In the genomic region with DNA sequence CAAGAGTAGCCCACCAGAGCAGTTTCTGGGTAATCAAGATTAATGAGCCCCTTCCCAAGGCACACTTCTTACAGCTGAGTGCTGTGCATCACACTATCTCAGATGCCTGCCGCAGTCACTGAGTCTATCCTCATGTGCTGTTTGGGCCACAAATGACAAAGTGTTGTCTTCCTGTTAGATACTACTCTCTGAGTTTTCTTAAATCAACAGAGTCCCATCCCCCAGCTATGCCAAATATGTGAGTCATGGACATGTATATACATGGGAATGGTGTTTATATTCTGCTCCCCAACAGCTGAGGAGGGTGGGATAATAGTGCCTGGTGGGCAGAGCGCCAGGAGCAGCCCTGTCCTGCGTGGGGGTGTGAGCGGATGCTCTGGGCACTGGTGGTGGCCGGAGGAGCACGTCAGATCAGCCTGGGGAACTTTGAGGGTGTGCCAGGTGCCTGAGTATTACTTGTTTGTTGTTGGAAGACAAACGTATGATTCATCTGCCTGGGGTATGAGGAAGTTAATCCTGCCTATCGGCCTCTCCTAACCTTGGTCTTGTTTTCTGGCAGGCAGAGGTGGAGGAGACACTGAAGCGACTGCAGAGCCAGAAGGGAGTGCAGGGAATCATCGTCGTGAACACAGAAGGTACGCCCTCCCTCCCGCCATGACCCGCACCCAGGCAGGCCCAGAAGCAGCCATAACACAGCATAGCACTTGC, we compare ENCODE assay signal across 8 cellular contexts. TPM values are rescaled to one million over a fixed set of nuclear protein-coding genes. Genes with fewer than 3 reads are reported as not detected.
DNase-seq lines count a peak whose midpoint lies in the region; ATAC-seq and TF ChIP-seq lines count a peak whose summit lies in the region.

No MANE protein-coding gene starts in this region.

- H3K9me3 ChIP-seq in PC-9 (ENCODE audit: insufficient read depth, low read depth), result no peaks in the 10 kb centered on the region
- H3K9me3 ChIP-seq in vagina, result no peaks in the 10 kb centered on the region
- H3K9me3 ChIP-seq in neuronal stem cell (replicated peaks in 1 of 2; ENCODE audit: control insufficient read depth in 2 of 2, insufficient read depth in 1 of 2, low read depth in 1 of 2, low read length in 2 of 2), result no peaks in the 10 kb centered on the region

- peak overlapping the region; percentile 26 to 35 for H3K27ac Mint-ChIP-seq in effector memory CD8-positive, alpha-beta T cell
- H3K27ac Mint-ChIP-seq in mesothelial cell of epicardium, result peak overlapping the region; percentile 93

- no peak for ATAC-seq in effector memory CD8-positive, alpha-beta T cell (replicated peaks)
- ATAC-seq in HG03045 (IDR thresholded peaks at IDR 0.05; ENCODE audit: unreplicated experiment), result no peak
- ATAC-seq in HG03280 (IDR thresholded peaks at IDR 0.05; ENCODE audit: unreplicated experiment), result no peak

- peaks cover 46% of the 10 kb centered on the region for H3K36me3 Mint-ChIP-seq in effector memory CD8-positive, alpha-beta T cell (ENCODE audit: insufficient read depth)
- peaks cover 11% of the 10 kb centered on the region for H3K36me3 Mint-ChIP-seq in mesothelial cell of epicardium

- H3K23ac ChIP-seq in neuronal stem cell (ENCODE audit: low read depth, low read length, poor library complexity), result no peak overlapping the region

- H3K27me3 ChIP-seq in PC-9 (ENCODE audit: insufficient read depth, low read depth), result no peaks in the 10 kb centered on the region
- H3K27me3 ChIP-seq in vagina, result no peaks in the 10 kb centered on the region
- H3K27me3 ChIP-seq in neuronal stem cell (ENCODE audit: control insufficient read depth in 3 of 3, insufficient read depth in 3 of 3, low read depth in 1 of 3, low read length in 3 of 3), result no peaks in the 10 kb centered on the region

- no peaks in the 10 kb centered on the region for H4K20me1 ChIP-seq in PC-9 (ENCODE audit: insufficient read depth)

- no peak overlapping the region for H2BK15ac ChIP-seq in neuronal stem cell (ENCODE audit: low read length)

- CTCF ChIA-PET in PC-9 (lab: Charles Lee), result interaction anchor here (0.5 to 1.5 kb wide), 2 partner anchors 215 to 496 kb away, joined by 3 read pairs; no protein-coding TSS in a partner anchor

- H3K4ac ChIP-seq in neuronal stem cell (ENCODE audit: low read length), result no peak overlapping the region

- WGBS in neuronal stem cell (ENCODE audit: extremely low coverage in 2 of 2, insufficient read length in 2 of 2, insufficient replicate concordance in 1 of 2), 2 donors, result no CpG with 5 or more reads among the region's 14 CpGs

- peaks cover 42% of the 10 kb centered on the region for H3K79me2 ChIP-seq in PC-9 (ENCODE audit: low read depth)

- peak overlapping the region; percentile 77 for H3K27ac ChIP-seq in PC-9
- H3K27ac ChIP-seq in vagina, result peak overlapping the region; percentile 78
- H3K27ac ChIP-seq in neuronal stem cell (replicated peaks; ENCODE audit: low read length), result no peak overlapping the region

- H3K9me3 Mint-ChIP-seq in effector memory CD8-positive, alpha-beta T cell, result no peaks in the 10 kb centered on the region
- no peaks in the 10 kb centered on the region for H3K9me3 Mint-ChIP-seq in mesothelial cell of epicardium

- H3K4me2 ChIP-seq in PC-9 (peak overlapping the region; percentile 68), neuronal stem cell (ENCODE audit: insufficient read depth, low read length, poor library complexity, severe bottlenecking) (no peak overlapping the region)

- POLR2A ChIA-PET in PC-9 (lab: Charles Lee; ENCODE audit: unreplicated experiment), result interaction anchor here (0.5 to 0.6 kb wide), 3 partner anchors 23 to 752 kb away, joined by 3 to 6 read pairs (median 3); partner anchors contain the start of gene MMP24OS

- H3K14ac ChIP-seq in neuronal stem cell (ENCODE audit: low read length), result no peak overlapping the region

- no peak overlapping the region for H3K18ac ChIP-seq in neuronal stem cell (ENCODE audit: low read length)

- no peak overlapping the region for H2AK5ac ChIP-seq in neuronal stem cell (ENCODE audit: low read depth, low read length)

- H3K27me3 Mint-ChIP-seq in effector memory CD8-positive, alpha-beta T cell, result no peaks in the 10 kb centered on the region
- no peaks in the 10 kb centered on the region for H3K27me3 Mint-ChIP-seq in mesothelial cell of epicardium (ENCODE audit: low read depth)

- no peak overlapping the region for H4K91ac ChIP-seq in neuronal stem cell (ENCODE audit: low read depth, low read length, poor library complexity)

- H3K4me1 ChIP-seq in PC-9 (replicated peaks; ENCODE audit: insufficient read depth) (peaks cover 37% of the 10 kb centered on the region), vagina (peaks cover 79% of the 10 kb centered on the region), neuronal stem cell (ENCODE audit: control insufficient read depth in 2 of 2, insufficient read depth in 1 of 2, low read depth in 1 of 2, low read length in 2 of 2) (no peaks in the 10 kb centered on the region)

- BruUV-seq in PC-9 (replicated peaks; lab: Mats Ljungman, UMichigan), result no TSS peak

- no peaks in the 10 kb centered on the region for H3K9me2 ChIP-seq in PC-9 (ENCODE audit: insufficient read depth)

- H3K4me1 Mint-ChIP-seq in effector memory CD8-positive, alpha-beta T cell (ENCODE audit: low read depth in 2 of 2), result peaks cover 29 to 30% of the 10 kb centered on the region in 2 donors
- peaks cover 35% of the 10 kb centered on the region for H3K4me1 Mint-ChIP-seq in mesothelial cell of epicardium

- no peak overlapping the region for H2BK5ac ChIP-seq in neuronal stem cell (ENCODE audit: low read length)

- intact Hi-C loops in PC-9 (cut with micrococcal nuclease; ENCODE audit: unreplicated experiment) (loop anchor here (1.0 to 5.0 kb wide), 6 partner anchors 10 to 223 kb away; partner anchors contain the start of genes AHCY, DYNLRB1 and PIGU), vagina (cut with DNase I) (loop anchor here (10.0 kb wide), 1 partner anchor 211 kb away; no protein-coding TSS in a partner anchor)

- H2BK120ac ChIP-seq in neuronal stem cell (ENCODE audit: low read depth, low read length), result no peak overlapping the region

- DNase-seq in DMS53 treated with DMSO at 0.1 percent for 48 hours (lab: John Stamatoyannopoulos, UW; ENCODE audit: unreplicated experiment) (peak; percentile 97), PC-9 (peak; percentile 99), mesothelial cell of epicardium (ENCODE audit: low spot score in 2 of 2, unreplicated experiment in 2 of 2) (peak; percentile 60 to 75), vagina (ENCODE audit: extremely low spot score in 2 of 2) (peak in 1 of 2 donors; percentile 93), neuronal stem cell (ENCODE audit: low spot score) (no peak)
- no peak for DNase-seq in effector memory CD8-positive, alpha-beta T cell

- TF ChIP-seq POLR2A in vagina (IDR thresholded peaks at IDR 0.05), result no peak

- peaks cover 21% of the 10 kb centered on the region for H3K36me3 ChIP-seq in PC-9 (ENCODE audit: low read depth)
- H3K36me3 ChIP-seq in vagina, result peaks cover 0 to 35% of the 10 kb centered on the region in 2 donors
- peaks cover 26 to 84% of the 10 kb centered on the region in 2 donors for H3K36me3 ChIP-seq in neuronal stem cell (replicated peaks in 1 of 2; ENCODE audit: control insufficient read depth in 2 of 2, insufficient read depth in 2 of 2, low read length in 2 of 2)

- no peak overlapping the region for H2BK12ac ChIP-seq in neuronal stem cell (ENCODE audit: low read length)

- H2AFZ ChIP-seq in PC-9, result no peak overlapping the region
- H2AFZ ChIP-seq in neuronal stem cell (ENCODE audit: low read length), result no peak overlapping the region

- TF ChIP-seq CTCF in PC-9 (conservative IDR thresholded peaks at IDR 0.05) (no peak), mesothelial cell of epicardium (IDR thresholded peaks at IDR 0.05; ENCODE audit: unreplicated experiment) (no peak), vagina (IDR thresholded peaks at IDR 0.05) (no peak)

- no peak overlapping the region for H3K9ac ChIP-seq in neuronal stem cell (ENCODE audit: low read depth, low read length, poor library complexity)

- H3K79me1 ChIP-seq in neuronal stem cell (ENCODE audit: low read depth, low read length), result peaks cover 9% of the 10 kb centered on the region

- H3K4me3 ChIP-seq in PC-9 (peak overlapping the region; percentile 26; the same call in 1 of the 2 replicates), vagina (no peak overlapping the region), neuronal stem cell (ENCODE audit: low read length in 2 of 2) (no peak overlapping the region)

- no peak overlapping the region for H3K4me3 Mint-ChIP-seq in effector memory CD8-positive, alpha-beta T cell
- peak overlapping the region; percentile 30 for H3K4me3 Mint-ChIP-seq in mesothelial cell of epicardium

- peaks cover 38% of the 10 kb centered on the region for H3F3A ChIP-seq in PC-9 (ENCODE audit: insufficient read depth, low read depth)

- H4K8ac ChIP-seq in neuronal stem cell (ENCODE audit: low read depth, low read length), result no peak overlapping the region

RNA-seq across cellular contexts. Expression of gene DYNLRB1, which starts 9.6 kb away (rescaled TPM):
- total RNA-seq in PC-9 (2021), result 145 and 179 TPM in 2 replicates
- 95.9 to 101 TPM (median 96.7 TPM) in 3 replicates for total RNA-seq in mesothelial cell of epicardium
- 135 TPM for total RNA-seq in vagina
- 334 TPM for polyA plus RNA-seq in neuronal stem cell (2013, experiment 1 of 2)
- 321 TPM for polyA plus RNA-seq in neuronal stem cell (2013, experiment 2 of 2)

RNA-seq across cellular contexts. Expression of gene MAP1LC3A, which starts 32.7 kb away (rescaled TPM):
- total RNA-seq in PC-9 (2021), result not detected in 2 replicates
- total RNA-seq in mesothelial cell of epicardium, result 36.0 to 42.2 TPM (median 37.8 TPM) in 3 replicates
- 71.5 TPM for total RNA-seq in vagina
- 10.4 TPM for polyA plus RNA-seq in neuronal stem cell (2013, experiment 1 of 2)
- polyA plus RNA-seq in neuronal stem cell (2013, experiment 2 of 2), result 10.7 TPM

Comparison
In these comparisons a context has a peak if more than half of its experiments do, and no peak if none do; other contexts are left out.
1. DNase-seq: peak in DMS53 treated with DMSO at 0.1 percent for 48 hours (single experiment), PC-9 (2 of 2) and mesothelial cell of epicardium (2 of 2); none in effector memory CD8-positive, alpha-beta T cell (0 of 3) and neuronal stem cell (single experiment).
2. RNA of gene MAP1LC3A, which starts 32.7 kb away (total RNA-seq): 71.5 TPM in vagina (single experiment) and 36.0 to 42.2 TPM in mesothelial cell of epicardium; not detected in PC-9; every median in the first group is over 10 times any median in the second.